ENCODE assay signal across 8 cellular contexts in the genomic region with DNA sequence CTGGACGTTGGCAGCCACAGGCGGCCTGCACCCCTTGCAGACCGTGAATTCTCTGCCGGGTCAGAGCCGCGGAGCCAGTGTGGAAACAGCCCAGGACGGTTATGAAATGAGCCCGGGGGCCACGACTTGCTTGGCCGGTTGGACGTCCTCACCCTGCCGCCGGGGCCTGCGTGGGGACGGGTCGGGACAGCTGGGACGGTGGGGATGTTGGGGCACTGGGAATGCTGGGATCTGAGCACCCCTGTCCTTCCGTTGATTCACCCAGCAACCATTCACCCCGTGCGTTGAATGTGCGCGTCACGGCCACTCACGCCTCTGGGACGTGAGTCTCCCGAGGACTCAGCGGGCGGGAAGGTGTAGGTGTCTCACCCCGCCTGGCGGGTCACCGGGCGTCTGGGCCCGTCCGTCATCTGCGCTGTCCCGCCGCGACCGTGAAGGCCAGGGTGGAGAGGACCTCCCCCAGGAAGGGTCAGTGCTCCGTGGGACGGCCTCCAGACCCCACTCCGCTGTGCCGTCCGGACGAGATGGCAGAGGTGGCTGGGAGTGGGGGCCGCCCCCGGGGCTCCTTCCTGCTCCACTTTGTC. TPM values are rescaled to one million over a fixed set of nuclear protein-coding genes. Genes with fewer than 3 reads are reported as not detected.
A peak's percentile ranks its signal among the peaks of the same experiment; 100 is the strongest.
DNase-seq lines count a peak whose midpoint lies in the region; ATAC-seq and TF ChIP-seq lines count a peak whose summit lies in the region.

No MANE protein-coding gene starts in this region.

- H3K27ac ChIP-seq in BLaER1 (peak overlapping the region; percentile 94), liver (ENCODE audit: low read depth in 1 of 2, low read length in 2 of 2) (peak overlapping the region; percentile 90 to 91), thoracic aorta (no peak overlapping the region)

- DNase-seq in NB4 (ENCODE audit: low read depth) (peak; percentile 40), cardiac fibroblast (ENCODE audit: low read depth in 2 of 2) (peak; percentile 39 to 68), thoracic aorta (ENCODE audit: low spot score) (no peak), DMS 273 treated with DMSO at 0.1 percent for 48 hours (lab: John Stamatoyannopoulos, UW) (no peak)

- H3K4me1 ChIP-seq in BLaER1 = peaks cover 42% of the 10 kb centered on the region
- H3K4me1 ChIP-seq in liver (ENCODE audit: control insufficient read depth in 4 of 4, insufficient read depth in 4 of 4, low read length in 3 of 4) = peaks cover 4 to 15% (median 10%) of the 10 kb centered on the region in 4 donors
- peaks cover 3 to 15% of the 10 kb centered on the region in 2 donors for H3K4me1 ChIP-seq in thoracic aorta (ENCODE audit: control insufficient read depth in 1 of 2, low read depth in 2 of 2)

- no peak for TF ChIP-seq POLR2A in NB4 (IDR thresholded peaks at IDR 0.05; ENCODE audit: extremely low read depth, insufficient read length)

- TF ChIP-seq CTCF in NB4 (IDR thresholded peaks at IDR 0.05; ENCODE audit: low read depth, low read length) (no peak), cardiac fibroblast (IDR thresholded peaks at IDR 0.05; ENCODE audit: low read depth, low read length) (no peak), liver (IDR thresholded peaks at IDR 0.05; ENCODE audit: low read depth, low read length, missing input control) (no peak), thoracic aorta (IDR thresholded peaks at IDR 0.05) (no peak)

- WGBS in liver = 5% methylated on average over 47 of the region's 47 CpGs

- H3K9ac ChIP-seq in BLaER1 = peak overlapping the region; percentile 84
- H3K9ac ChIP-seq in liver (ENCODE audit: low read depth in 1 of 2, low read length in 2 of 2) = peak overlapping the region; percentile 55 to 88

- H3K4me2 ChIP-seq in BLaER1 = peak overlapping the region; percentile 99

- no peak for TF ChIP-seq RAD21 in liver (IDR thresholded peaks at IDR 0.05)

- H4K20me1 ChIP-seq in BLaER1 = no peaks in the 10 kb centered on the region

- H3K27me3 ChIP-seq in BLaER1 = no peaks in the 10 kb centered on the region
- H3K27me3 ChIP-seq in liver (ENCODE audit: control insufficient read depth in 4 of 4, insufficient read depth in 4 of 4, low read length in 3 of 4) = no peaks in the 10 kb centered on the region
- H3K27me3 ChIP-seq in thoracic aorta (replicated peaks; ENCODE audit: insufficient read depth) = no peaks in the 10 kb centered on the region

- peak overlapping the region; percentile 71 for H3K4me3 ChIP-seq in BLaER1
- peak overlapping the region; percentile 60 for H3K4me3 ChIP-seq in NB4 (ENCODE audit: low read depth, low read length)
- peak overlapping the region; percentile 57 to 58 for H3K4me3 ChIP-seq in cardiac fibroblast (replicated peaks in 1 of 2; ENCODE audit: low read depth in 2 of 2, low read length in 2 of 2)
- peak overlapping the region; percentile 72 to 81 (median 73) for H3K4me3 ChIP-seq in liver (ENCODE audit: low read depth in 1 of 3, low read length in 3 of 3)
- H3K4me3 ChIP-seq in thoracic aorta = peak overlapping the region; percentile 68

- ATAC-seq in GM21529 (IDR thresholded peaks at IDR 0.05; ENCODE audit: unreplicated experiment) = peak; percentile 29
- ATAC-seq in thoracic aorta (ENCODE audit: insufficient number of reproducible peaks, low FRiP score, low read depth) = no peak
- no peak for ATAC-seq in GM19455 (IDR thresholded peaks at IDR 0.05; ENCODE audit: unreplicated experiment)

- H3K36me3 ChIP-seq in BLaER1 = no peaks in the 10 kb centered on the region
- no peaks in the 10 kb centered on the region for H3K36me3 ChIP-seq in liver (ENCODE audit: control insufficient read depth in 4 of 4, insufficient read depth in 3 of 4, low read depth in 1 of 4, low read length in 3 of 4)
- no peaks in the 10 kb centered on the region for H3K36me3 ChIP-seq in thoracic aorta

- H3K9me3 ChIP-seq in BLaER1 (no peaks in the 10 kb centered on the region), liver (ENCODE audit: control insufficient read depth in 4 of 4, low read length in 3 of 4) (no peaks in the 10 kb centered on the region), thoracic aorta (no peaks in the 10 kb centered on the region)

TF ChIP-seq in liver, 16 proteins besides CTCF, POLR2A, EP300 and RAD21:
- TF ChIP-seq RXRA (IDR thresholded peaks at IDR 0.05) = peak in 1 of 2 donors; percentile 34
- TF ChIP-seq EGR1 (IDR thresholded peaks at IDR 0.05; ENCODE audit: low read depth in 2 of 2) = no peak

RNA-seq across cellular contexts. Expression of gene PLCXD1, which starts 4.5 kb away (rescaled TPM):
- total RNA-seq in liver (10 to 100 TPM; 19.7 to 25.7 TPM), thoracic aorta (10 to 100 TPM; 14.5 to 29.0 TPM)
- 1 to 10 TPM; 2.6 to 5.9 TPM for polyA plus RNA-seq in liver

RNA-seq across cellular contexts. Expression of gene GTPBP6, which starts 41.9 kb away (rescaled TPM):
- total RNA-seq in liver (10 to 100 TPM; 15.4 to 17.9 TPM), thoracic aorta (10 to 100 TPM; 32.6 to 33.5 TPM)
- polyA plus RNA-seq in liver = 10 to 100 TPM; 11.3 to 29.2 TPM

Comparison
In these comparisons a context has a peak if more than half of its experiments do, and no peak if none do; other contexts are left out.
1. H3K27ac ChIP-seq: peak in BLaER1 (single experiment) and liver (2 of 2); none in thoracic aorta (0 of 2).
2. DNase-seq: peak in NB4 (single experiment) and cardiac fibroblast (2 of 2); none in thoracic aorta (single experiment) and DMS 273 treated with DMSO at 0.1 percent for 48 hours (single experiment).
3. Peak in every context shown above with its lines, with median percentiles within 50 percentile points of each other: H3K4me3 ChIP-seq.